In genomic region chr2:101327863-101328394, GRCh38 we compare ENCODE assay signal across 12 cellular contexts. TPM values are rescaled to one million over a fixed set of nuclear protein-coding genes. Genes with fewer than 3 reads are reported as not detected.
A peak's percentile ranks its signal among the peaks of the same experiment; 100 is the strongest.
DNase-seq lines count a peak whose midpoint lies in the region; TF ChIP-seq lines count a peak whose summit lies in the region.
"Had no signal": no experiment of that assay in that cellular context is flagged by ENCODE, and none has a peak within 500 bp of the region (broad histone marks: within the 10 kb centered on the region; RNA-seq: fewer than 3 reads in every experiment).

No MANE protein-coding gene starts in this region.

- H3K79me2 ChIP-seq in hepatocyte (no peaks in the 10 kb centered on the region), smooth muscle cell (ENCODE audit: low read depth) (no peaks in the 10 kb centered on the region)

- no peak overlapping the region for H3K4me3 Mint-ChIP-seq in activated T-cell treated with anti-CD3 and anti-CD28 coated beads, Interleukin-2, amount 50 U/mL, for 24 hours

- peak; percentile 37 to 49 for DNase-seq in NCI-H526 (lab: John Stamatoyannopoulos, UW)
- no peak for DNase-seq in NCI-H526 treated with DMSO at 0.1 percent for 48 hours (lab: John Stamatoyannopoulos, UW)
- peak; percentile 67 for DNase-seq in NCI-H510A (lab: John Stamatoyannopoulos, UW)
- DNase-seq in hepatocyte (ENCODE audit: low spot score) = peak; percentile 42
- DNase-seq in smooth muscle cell (lab: John Stamatoyannopoulos, UW; ENCODE audit: unreplicated experiment) = no peak
- DNase-seq in NCI-H1092 treated with DMSO at 0.1 percent for 48 hours (lab: John Stamatoyannopoulos, UW) = no peak
- DNase-seq in HK-2 (ENCODE audit: unreplicated experiment) = no peak
- DNase-seq in activated T-cell treated with anti-CD3 and anti-CD28 coated beads, Interleukin-2, amount 50 U/mL, for 24 hours = no peak
- DNase-seq: ACHN, NCI-H146, uterus had no signal

- no peaks in the 10 kb centered on the region for H3K27me3 Mint-ChIP-seq in activated T-cell treated with anti-CD3 and anti-CD28 coated beads, Interleukin-2, amount 50 U/mL, for 24 hours

- H4K20me1 ChIP-seq in hepatocyte (ENCODE audit: insufficient read depth, poor library complexity, severe bottlenecking) = no peaks in the 10 kb centered on the region
- no peaks in the 10 kb centered on the region for H4K20me1 ChIP-seq in smooth muscle cell (ENCODE audit: low read depth)

- 53% methylated on average over 5 of the region's 5 CpGs for WGBS in hepatocyte (ENCODE audit: low lambda C conversion rate, missing lambda C conversion rate)
- 57% methylated on average over 5 of the region's 5 CpGs for WGBS in smooth muscle cell (ENCODE audit: low lambda C conversion rate)

- no peaks in the 10 kb centered on the region for H3K36me3 Mint-ChIP-seq in activated T-cell treated with anti-CD3 and anti-CD28 coated beads, Interleukin-2, amount 50 U/mL, for 24 hours (ENCODE audit: low read depth)

- TF ChIP-seq CTCF in hepatocyte (IDR thresholded peaks at IDR 0.05; ENCODE audit: poor library complexity) (no peak), smooth muscle cell (IDR thresholded peaks at IDR 0.05; ENCODE audit: borderline replicate concordance, insufficient read depth, poor library complexity, severe bottlenecking) (no peak)

- H3K4me3 ChIP-seq in hepatocyte = no peak overlapping the region
- H3K4me3 ChIP-seq in smooth muscle cell = no peak overlapping the region
- H3K4me3 ChIP-seq: uterus had no signal

- peaks cover 12% of the 10 kb centered on the region for H3K4me1 Mint-ChIP-seq in activated T-cell treated with anti-CD3 and anti-CD28 coated beads, Interleukin-2, amount 50 U/mL, for 24 hours (ENCODE audit: low read depth)

- no peaks in the 10 kb centered on the region for H3K9me3 Mint-ChIP-seq in activated T-cell treated with anti-CD3 and anti-CD28 coated beads, Interleukin-2, amount 50 U/mL, for 24 hours

- peak overlapping the region; percentile 67 for H3K27ac ChIP-seq in hepatocyte
- peak overlapping the region; percentile 64 for H3K27ac ChIP-seq in smooth muscle cell (ENCODE audit: low read depth)
- H3K27ac ChIP-seq: uterus had no signal

- H3K4me2 ChIP-seq in hepatocyte (peak overlapping the region; percentile 27), smooth muscle cell (peak overlapping the region; percentile 43)

- H3K27me3 ChIP-seq in hepatocyte (no peaks in the 10 kb centered on the region), smooth muscle cell (ENCODE audit: low read depth) (no peaks in the 10 kb centered on the region)
- H3K27me3 ChIP-seq: uterus had no signal

- H3K9me3 ChIP-seq in hepatocyte (ENCODE audit: low read depth) (no peaks in the 10 kb centered on the region), smooth muscle cell (replicated peaks; ENCODE audit: low read depth) (peaks cover 5% of the 10 kb centered on the region)
- H3K9me3 ChIP-seq: uterus had no signal

- no peak overlapping the region for H3K9ac ChIP-seq in smooth muscle cell (ENCODE audit: low read depth)

- H2AFZ ChIP-seq in hepatocyte (no peak overlapping the region), smooth muscle cell (ENCODE audit: low read depth) (peak overlapping the region; percentile 40)

- no peak overlapping the region for H3K27ac Mint-ChIP-seq in activated T-cell treated with anti-CD3 and anti-CD28 coated beads, Interleukin-2, amount 50 U/mL, for 24 hours

- no peaks in the 10 kb centered on the region for H3K36me3 ChIP-seq in hepatocyte (replicated peaks; ENCODE audit: insufficient read depth, low read depth)
- H3K36me3 ChIP-seq in smooth muscle cell (ENCODE audit: low read depth) = no peaks in the 10 kb centered on the region
- H3K36me3 ChIP-seq: uterus had no signal

- H3F3A ChIP-seq in smooth muscle cell (ENCODE audit: low read depth) = no peaks in the 10 kb centered on the region

- H3K4me1 ChIP-seq in hepatocyte (ENCODE audit: insufficient read depth) (peaks cover 12% of the 10 kb centered on the region), smooth muscle cell (ENCODE audit: low read depth) (peaks cover 11% of the 10 kb centered on the region)
- H3K4me1 ChIP-seq: uterus had no signal

- no peaks in the 10 kb centered on the region for H3K9me2 ChIP-seq in hepatocyte (replicated peaks; ENCODE audit: insufficient read depth)

RNA-seq across cellular contexts. Expression of gene RNF149, which starts 19.4 kb away (rescaled TPM):
- total RNA-seq in hepatocyte = 60.3 and 60.7 TPM in 2 replicates
- 64.6 and 66.0 TPM in 2 replicates for polyA plus RNA-seq in hepatocyte
- 58.3 and 59.2 TPM in 2 replicates for total RNA-seq in smooth muscle cell
- polyA plus RNA-seq in smooth muscle cell = 42.6 and 63.3 TPM in 2 replicates

RNA-seq across cellular contexts. Expression of gene CREG2, which starts 59.4 kb away (rescaled TPM):
- total RNA-seq in hepatocyte (2.2 and 3.8 TPM in 2 replicates), smooth muscle cell (0.54 and 1.2 TPM in 2 replicates)
- polyA plus RNA-seq in hepatocyte (2.6 and 4.8 TPM in 2 replicates), smooth muscle cell (0.62 and 4.0 TPM in 2 replicates)
- polyA plus RNA-seq: aorta had no signal

Comparison
In these comparisons a context has a peak if more than half of its experiments do, and no peak if none do; other contexts are left out.
1. DNase-seq: peak in NCI-H526 (2 of 2), NCI-H510A (single experiment) and hepatocyte (single experiment); none in NCI-H526 treated with DMSO at 0.1 percent for 48 hours (single experiment), smooth muscle cell (single experiment), NCI-H1092 treated with DMSO at 0.1 percent for 48 hours (single experiment), HK-2 (single experiment) and activated T-cell treated with anti-CD3 and anti-CD28 coated beads, Interleukin-2, amount 50 U/mL, for 24 hours (single experiment).